ENCODE assay signal across 26 cellular contexts in the genomic region with DNA sequence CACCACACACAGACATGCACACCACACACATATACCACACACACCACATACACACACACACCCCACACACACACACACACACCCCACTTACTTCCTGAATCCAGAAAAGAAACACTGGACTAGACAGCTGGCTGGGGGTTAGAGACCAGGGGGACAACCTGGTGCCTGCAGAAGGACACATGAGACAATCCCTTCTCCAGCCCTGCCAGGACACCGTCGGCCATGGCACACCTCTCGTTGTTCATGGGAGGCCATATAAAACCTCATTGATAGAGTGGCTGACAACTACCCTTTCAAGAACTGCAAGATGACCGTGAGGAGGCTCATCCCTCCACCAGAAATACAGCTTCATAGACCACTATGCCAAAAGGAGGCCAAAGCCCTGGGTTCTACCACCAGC. TPM values are rescaled to one million over a fixed set of nuclear protein-coding genes. Genes with fewer than 3 reads are reported as not detected.
"Had no signal": no experiment of that assay in that cellular context is flagged by ENCODE, and none has a peak within 500 bp of the region (broad histone marks: within the 10 kb centered on the region; RNA-seq: fewer than 3 reads in every experiment).

No MANE protein-coding gene starts in this region.

- H3K27ac ChIP-seq: colonic mucosa, hepatocyte, left lung, neutrophil, pancreas, upper lobe of right lung had no signal

- H3K36me3 Mint-ChIP-seq: immature natural killer cell, mesothelial cell of epicardium had no signal

- H3K27me3 ChIP-seq: colonic mucosa, dorsolateral prefrontal cortex, esophagus muscularis mucosa, hepatocyte, left lung, neutrophil, pancreas, upper lobe of right lung had no signal

- H3K27ac Mint-ChIP-seq: activated CD4-positive, alpha-beta memory T cell treated with anti-CD3 and anti-CD28 coated beads for 36 hours; activated naive CD8-positive, alpha-beta T cell treated with anti-CD3 and anti-CD28 coated beads for 36 hours; effector memory CD8-positive, alpha-beta T cell; immature natural killer cell; mesothelial cell of epicardium; naive thymus-derived CD8-positive, alpha-beta T cell had no signal

- ATAC-seq: effector memory CD8-positive, alpha-beta T cell; left lung; naive thymus-derived CD8-positive, alpha-beta T cell; pancreas; upper lobe of right lung had no signal

- H3K79me2 ChIP-seq: hepatocyte had no signal

- H3K9me3 ChIP-seq: colonic mucosa, esophagus muscularis mucosa, left lung, neutrophil, pancreas, upper lobe of right lung had no signal

- DNase-seq: activated CD4-positive, alpha-beta memory T cell treated with anti-CD3 and anti-CD28 coated beads for 36 hours; activated CD4-positive, alpha-beta T cell treated with anti-CD3 and anti-CD28 coated beads for 4 hours; activated naive CD8-positive, alpha-beta T cell treated with anti-CD3 and anti-CD28 coated beads for 36 hours; colonic mucosa; effector memory CD8-positive, alpha-beta T cell; immature natural killer cell; pancreas; stimulated activated CD4-positive, alpha-beta T cell treated with anti-CD3 and anti-CD28 coated beads, Interleukin-4, amount 100 ng/mL, for 1 hour; stimulated activated naive CD4-positive, alpha-beta T cell; T-helper 9 cell; upper lobe of right lung had no signal

- H3K36me3 ChIP-seq: colonic mucosa, left lung, neutrophil, pancreas, upper lobe of right lung had no signal

- H3K4me3 ChIP-seq: colonic mucosa, dorsolateral prefrontal cortex, esophagus muscularis mucosa, hepatocyte, left lung, pancreas, upper lobe of right lung had no signal

- H3K27me3 Mint-ChIP-seq: activated CD4-positive, alpha-beta memory T cell treated with anti-CD3 and anti-CD28 coated beads for 36 hours; activated naive CD8-positive, alpha-beta T cell treated with anti-CD3 and anti-CD28 coated beads for 36 hours; central memory CD8-positive, alpha-beta T cell; effector memory CD8-positive, alpha-beta T cell; naive thymus-derived CD8-positive, alpha-beta T cell had no signal

- H2AFZ ChIP-seq: hepatocyte had no signal

- H3K9me3 Mint-ChIP-seq: activated CD4-positive, alpha-beta memory T cell treated with anti-CD3 and anti-CD28 coated beads for 36 hours; activated naive CD8-positive, alpha-beta T cell treated with anti-CD3 and anti-CD28 coated beads for 36 hours; activated T-helper 1 cell treated with anti-CD3 and anti-CD28 coated beads, Interleukin-12 subunit alpha, Interleukin-12 subunit beta, Interleukin-2, Interleukin-4 antibody, amounts not matched to agents 30 ng/mL and 10 ng/mL and 1 ng/mL, durations not matched to agents 14 hours and 24 hours and 36 hours; central memory CD8-positive, alpha-beta T cell; effector memory CD8-positive, alpha-beta T cell; immature natural killer cell; mesothelial cell of epicardium; naive thymus-derived CD8-positive, alpha-beta T cell had no signal

- H3K4me3 Mint-ChIP-seq: activated CD4-positive, alpha-beta memory T cell treated with anti-CD3 and anti-CD28 coated beads for 36 hours; activated naive CD8-positive, alpha-beta T cell treated with anti-CD3 and anti-CD28 coated beads for 36 hours; activated T-helper 1 cell treated with anti-CD3 and anti-CD28 coated beads, Interleukin-12 subunit alpha, Interleukin-12 subunit beta, Interleukin-2, Interleukin-4 antibody, amounts not matched to agents 30 ng/mL and 10 ng/mL and 1 ng/mL, durations not matched to agents 14 hours and 24 hours and 36 hours; central memory CD8-positive, alpha-beta T cell; effector memory CD8-positive, alpha-beta T cell; immature natural killer cell; mesothelial cell of epicardium; naive thymus-derived CD8-positive, alpha-beta T cell had no signal

- H3K4me1 ChIP-seq: colonic mucosa, esophagus muscularis mucosa, left lung, pancreas, upper lobe of right lung had no signal

- H3K4me2 ChIP-seq: hepatocyte had no signal

- H3K4me1 Mint-ChIP-seq: activated naive CD8-positive, alpha-beta T cell treated with anti-CD3 and anti-CD28 coated beads for 36 hours; central memory CD8-positive, alpha-beta T cell; immature natural killer cell; mesothelial cell of epicardium had no signal

RNA-seq across cellular contexts. Expression of gene IGSF9B, which starts 54.3 kb away (rescaled TPM):
- total RNA-seq: lung microvascular endothelial cell had no signal

RNA-seq across cellular contexts. Expression of gene SPATA19, which starts 57.2 kb away (rescaled TPM):
- total RNA-seq: activated CD4-positive, alpha-beta memory T cell treated with anti-CD3 and anti-CD28 coated beads for 36 hours; activated naive CD8-positive, alpha-beta T cell treated with anti-CD3 and anti-CD28 coated beads for 36 hours; activated T-helper 1 cell treated with anti-CD3 and anti-CD28 coated beads, Interleukin-12 subunit alpha, Interleukin-12 subunit beta, Interleukin-2, Interleukin-4 antibody, amounts not matched to agents 30 ng/mL and 10 ng/mL and 1 ng/mL, durations not matched to agents 14 hours and 24 hours and 36 hours; astrocyte; colonic mucosa; esophagus muscularis mucosa; frontal cortex; hepatocyte; kidney epithelial cell; left lung; lung microvascular endothelial cell; mesothelial cell of epicardium; naive thymus-derived CD8-positive, alpha-beta T cell; pancreas; SK-MEL-5; T-helper 1 cell treated with Interleukin-12 subunit alpha and Interleukin-12 subunit beta and Interleukin-4 antibody, amounts not matched to agents 30 ng/mL and 1 ng/mL, for 36 hours; upper lobe of right lung had no signal
- polyA plus RNA-seq: hepatocyte; immature natural killer cell; naive thymus-derived CD8-positive, alpha-beta T cell; pancreas had no signal
